In the genomic region with DNA sequence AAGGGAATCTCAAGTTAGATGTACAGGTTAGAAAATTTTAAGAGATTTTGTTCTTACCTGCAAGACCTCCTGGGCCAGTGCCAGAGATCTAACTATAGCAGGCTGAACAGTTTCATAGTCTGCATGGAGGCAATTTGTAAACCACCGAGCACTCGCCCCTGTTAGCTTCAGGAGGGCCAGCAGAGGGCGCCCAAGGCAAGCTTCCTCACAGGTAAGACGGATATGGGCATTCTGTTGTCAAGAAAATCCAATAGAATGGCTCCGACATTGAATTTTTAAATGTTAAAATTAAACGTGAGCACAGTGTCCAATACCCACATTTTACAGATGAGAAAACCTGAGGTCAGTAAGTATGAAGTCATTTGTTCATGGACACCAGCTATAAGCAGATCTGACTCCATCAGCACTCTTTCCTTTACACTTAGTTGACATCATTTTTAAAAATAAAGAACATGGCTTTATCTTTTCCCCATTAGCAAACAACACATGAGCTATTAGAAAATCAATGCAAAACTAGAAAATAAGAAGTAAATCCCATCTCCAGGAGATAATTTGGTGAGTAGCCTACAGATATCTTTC, we compare ENCODE assay signal across 9 cellular contexts. TPM values are rescaled to one million over a fixed set of nuclear protein-coding genes. Genes with fewer than 3 reads are reported as not detected.
A peak's percentile ranks its signal among the peaks of the same experiment; 100 is the strongest.
DNase-seq lines count a peak whose midpoint lies in the region; ATAC-seq and TF ChIP-seq lines count a peak whose summit lies in the region.
"Had no signal": no experiment of that assay in that cellular context is flagged by ENCODE, and none has a peak within 500 bp of the region (broad histone marks: within the 10 kb centered on the region; RNA-seq: fewer than 3 reads in every experiment).

No MANE protein-coding gene starts in this region.

- H3K27me3 ChIP-seq in breast epithelium, result no peaks in the 10 kb centered on the region

- no peaks in the 10 kb centered on the region for H3K9me3 ChIP-seq in breast epithelium

- no peak overlapping the region for H3K27ac ChIP-seq in breast epithelium
- H3K27ac ChIP-seq: skin epidermis had no signal

- peak; percentile 88 for TF ChIP-seq CTCF in WI38 (IDR thresholded peaks at IDR 0.05; ENCODE audit: low read depth, low read length)
- TF ChIP-seq CTCF in breast epithelium (IDR thresholded peaks at IDR 0.05), result peak; percentile 35 to 70 (median 66)

- H3K4me3 ChIP-seq in WI38 (ENCODE audit: low read depth, low read length), result no peak overlapping the region
- H3K4me3 ChIP-seq in breast epithelium, result no peak overlapping the region
- H3K4me3 ChIP-seq: skin epidermis had no signal

- intact Hi-C loops in breast epithelium (cut with DNase I; ENCODE audit: low total_unique reads), result no loop called here

- ATAC-seq in GM18505 (IDR thresholded peaks at IDR 0.05; ENCODE audit: unreplicated experiment), result peak; percentile 68
- ATAC-seq in HG03108 (IDR thresholded peaks at IDR 0.05; ENCODE audit: unreplicated experiment), result peak; percentile 78
- ATAC-seq in HG03520 (IDR thresholded peaks at IDR 0.05; ENCODE audit: unreplicated experiment), result no peak

- no peaks in the 10 kb centered on the region for H3K36me3 ChIP-seq in breast epithelium

- H3K4me1 ChIP-seq in breast epithelium, result no peaks in the 10 kb centered on the region

- TF ChIP-seq POLR2A in GM18505 (IDR thresholded peaks at IDR 0.05; ENCODE audit: borderline replicate concordance, extremely low read depth, insufficient read depth, insufficient read length) (no peak), breast epithelium (IDR thresholded peaks at IDR 0.05) (no peak)

- DNase-seq in NCI-H2227 treated with DMSO at 0.1 percent for 48 hours (lab: John Stamatoyannopoulos, UW) (peak; percentile 73), breast epithelium (ENCODE audit: low spot score in 2 of 2) (peak; percentile 63 to 70), islet precursor cell (peak; percentile 78)
- DNase-seq in stimulated activated CD4-positive, alpha-beta T cell treated with anti-CD3 and anti-CD28 coated beads, Interleukin-1b, Interleukin-23, amount 100 ng/mL, for 24 hours (ENCODE audit: low read depth in 4 of 4, low spot score in 1 of 4), result peak; percentile 44 to 50 (median 48)

RNA-seq across cellular contexts. Expression of gene REG4, which starts 2.2 kb away (rescaled TPM):
- not detected for total RNA-seq in breast epithelium

RNA-seq across cellular contexts. Expression of gene HMGCS2, which starts 40.4 kb away (rescaled TPM):
- total RNA-seq in breast epithelium, result 100 to 1,000 TPM in 1 of 3 donors, 10 to 100 TPM in 1, under 1 TPM in 1; 0.16 to 142 (median 23.0) TPM
